Comparison of ENCODE assay signal across 8 cellular contexts in the genomic region with DNA sequence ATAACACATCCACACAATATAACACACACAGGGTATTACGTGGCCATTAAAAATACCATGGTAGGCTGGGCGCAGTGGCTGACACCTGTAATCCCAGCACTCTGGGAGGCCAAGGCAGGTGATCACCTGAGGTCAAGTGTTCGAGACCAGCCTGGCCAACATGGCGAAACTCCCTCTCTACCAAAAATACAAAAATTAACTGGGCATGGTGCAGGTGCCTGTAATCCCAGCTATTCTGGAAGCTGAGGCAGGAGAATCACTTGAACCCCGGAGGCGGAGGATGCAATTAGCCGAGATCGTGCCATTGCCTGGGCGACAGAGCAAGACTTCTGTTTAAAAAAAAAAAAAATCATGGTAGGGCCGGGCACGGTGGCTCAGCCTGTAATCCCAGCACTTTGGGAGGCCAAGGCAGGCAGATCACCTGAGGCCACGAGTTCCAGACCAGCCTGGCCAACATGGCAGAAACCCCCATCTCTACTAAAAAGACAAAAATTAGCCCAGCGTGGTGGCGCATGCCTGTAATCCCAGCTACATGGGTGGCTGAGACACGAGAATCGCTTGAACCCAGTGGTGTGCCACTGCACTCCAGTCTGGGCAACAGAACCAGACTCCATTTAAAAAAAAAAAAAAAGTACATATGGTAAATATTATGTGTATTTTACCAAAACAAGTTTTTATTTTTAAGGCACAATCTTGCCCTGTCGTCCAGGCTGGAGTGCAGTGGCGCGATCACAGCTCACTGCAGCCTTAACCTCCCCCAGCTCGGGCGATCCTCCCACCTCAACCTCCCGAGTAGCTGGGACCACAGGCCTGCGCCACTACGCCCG. TPM values are rescaled to one million over a fixed set of nuclear protein-coding genes. Genes with fewer than 3 reads are reported as not detected.
DNase-seq lines count a peak whose midpoint lies in the region; ATAC-seq and TF ChIP-seq lines count a peak whose summit lies in the region.

No MANE protein-coding gene starts in this region.

- peak overlapping the region; percentile 64 for H3K4me3 ChIP-seq in GM12864 (ENCODE audit: low read depth, low read length)
- peak overlapping the region; percentile 68 for H3K4me3 ChIP-seq in fibroblast of the aortic adventitia (ENCODE audit: low read depth, low read length)
- peak overlapping the region; percentile 75 for H3K4me3 ChIP-seq in rectal smooth muscle tissue (ENCODE audit: low read length)

- H3K4me3 Mint-ChIP-seq in T-cell, result peak overlapping the region; percentile 88 to 90 (median 90)

- H3K4me1 ChIP-seq in rectal smooth muscle tissue (ENCODE audit: control insufficient read depth, insufficient read depth, low read length), result no peaks in the 10 kb centered on the region

- H3K9ac ChIP-seq in rectal smooth muscle tissue (ENCODE audit: low read length), result peak overlapping the region; percentile 41

- H3K9me3 Mint-ChIP-seq in T-cell, result no peaks in the 10 kb centered on the region

- no peaks in the 10 kb centered on the region for H3K27me3 ChIP-seq in rectal smooth muscle tissue (ENCODE audit: control insufficient read depth, insufficient read depth, low read length)

- H3K36me3 ChIP-seq in rectal smooth muscle tissue (ENCODE audit: control insufficient read depth, insufficient read depth, low read length), result no peaks in the 10 kb centered on the region

- peak overlapping the region; percentile 85 to 96 for H3K27ac Mint-ChIP-seq in T-cell

- POLR2A ChIA-PET in T-cell (lab: Charles Lee), result interaction anchor here (0.6 to 1.3 kb wide), 17 partner anchors 12 to 944 kb away, joined by 3 to 32 read pairs (median 6); partner anchors contain the start of genes MUTYH (in 2 of the 2), TOE1 (in 2 of the 2), HECTD3 (in 1 of the 2) and KIF2C (in 1 of the 2)

- DNase-seq in GM12864 (ENCODE audit: low read depth) (no peak), T-cell (no peak), fibroblast of the aortic adventitia (ENCODE audit: low read depth) (no peak), OCI-M2 (lab: John Stamatoyannopoulos, UW; ENCODE audit: unreplicated experiment) (no peak), SIG-M5 treated with dmso at 0.1 percent for 504 hours (lab: John Stamatoyannopoulos, UW; ENCODE audit: unreplicated experiment) (no peak)

- no peak for TF ChIP-seq CTCF in GM12864 (IDR thresholded peaks at IDR 0.05; ENCODE audit: low read depth, low read length, missing control alignments)
- no peak for TF ChIP-seq CTCF in fibroblast of the aortic adventitia (IDR thresholded peaks at IDR 0.05; ENCODE audit: insufficient read depth, low read length)

- peak overlapping the region; percentile 85 for H3K27ac ChIP-seq in rectal smooth muscle tissue (ENCODE audit: low read depth, low read length)

- no peaks in the 10 kb centered on the region for H3K36me3 Mint-ChIP-seq in T-cell

- CTCF ChIA-PET in T-cell (lab: Charles Lee), result interaction anchor here (0.5 to 6.5 kb wide), 57 partner anchors 10 to 1588 kb away, joined by 3 to 124 read pairs (median 4); partner anchors contain the start of genes MUTYH (in 2 of the 2), TOE1 (in 2 of the 2), UROD (in 2 of the 2) and ARMH1 (in 1 of the 2)

- no peaks in the 10 kb centered on the region for H3K27me3 Mint-ChIP-seq in T-cell

- ATAC-seq in T-cell (replicated peaks in 1 of 4) (no peak), GM21360 (IDR thresholded peaks at IDR 0.05; ENCODE audit: unreplicated experiment) (no peak), HG03159 (IDR thresholded peaks at IDR 0.05; ENCODE audit: unreplicated experiment) (no peak)

- H3K4me1 Mint-ChIP-seq in T-cell, result peaks cover 19 to 32% (median 20%) of the 10 kb centered on the region in 3 donors

RNA-seq across cellular contexts. Expression of gene HPDL, which starts 24.0 kb away (rescaled TPM):
- 1 to 10 TPM in 3 of 5 donors, under 1 TPM in 2; 0.21 to 2.0 (median 1.4) TPM for total RNA-seq in T-cell
- total RNA-seq in fibroblast of the aortic adventitia (ENCODE audit: low replicate concordance), result 1.1 and 1.4 TPM in 2 replicates

RNA-seq across cellular contexts. Expression of gene TOE1, which starts 37.3 kb away (rescaled TPM):
- total RNA-seq in T-cell, result 10 to 100 TPM; 16.8 to 50.0 (median 19.8) TPM
- 2.7 and 14.7 TPM in 2 replicates for total RNA-seq in fibroblast of the aortic adventitia (ENCODE audit: low replicate concordance)

RNA-seq across cellular contexts. Expression of gene MUTYH, which starts 37.5 kb away (rescaled TPM):
- total RNA-seq in T-cell (10 to 100 TPM; 60.2 to 71.0 (median 68.4) TPM), fibroblast of the aortic adventitia (ENCODE audit: low replicate concordance) (7.7 and 16.8 TPM in 2 replicates)
